ENCODE assay signal across 8 cellular contexts in genomic region chr4:18366762-18367358, GRCh38.
DNase-seq lines count a peak whose midpoint lies in the region; ATAC-seq and TF ChIP-seq lines count a peak whose summit lies in the region.

No MANE protein-coding gene starts in this region.

- ATAC-seq in GM18907 (IDR thresholded peaks at IDR 0.05; ENCODE audit: unreplicated experiment) (peak; percentile 95), HG03095 (IDR thresholded peaks at IDR 0.05; ENCODE audit: unreplicated experiment) (peak; percentile 93)

- no peak overlapping the region for H3K27ac ChIP-seq in parathyroid adenoma

- H3K9ac ChIP-seq in parathyroid adenoma = no peak overlapping the region

- no peaks in the 10 kb centered on the region for H3K27me3 ChIP-seq in parathyroid adenoma (ENCODE audit: control insufficient read depth, insufficient read depth, low read length)

- H3K4me2 ChIP-seq in parathyroid adenoma (ENCODE audit: low read length) = no peak overlapping the region

- peak; percentile 6 for DNase-seq in COLO668 (lab: John Stamatoyannopoulos, UW; ENCODE audit: unreplicated experiment)
- DNase-seq in NCI-H345 treated with DMSO at 0.1 percent for 48 hours (lab: John Stamatoyannopoulos, UW; ENCODE audit: unreplicated experiment) = peak; percentile 2
- DNase-seq in cerebellar cortex (ENCODE audit: low spot score) = peak; percentile 17
- no peak for DNase-seq in Ammon's horn (ENCODE audit: low spot score)
- no peak for DNase-seq in amygdala (lab: John Stamatoyannopoulos, UW)

- H3K4me3 ChIP-seq in parathyroid adenoma (ENCODE audit: low read depth, low read length) = no peak overlapping the region

- H3K36me3 ChIP-seq in parathyroid adenoma (ENCODE audit: control insufficient read depth, insufficient read depth, low read length) = no peaks in the 10 kb centered on the region

- no peaks in the 10 kb centered on the region for H3K9me3 ChIP-seq in parathyroid adenoma (ENCODE audit: control insufficient read depth, low read length)

- peak; percentile 41 for TF ChIP-seq CTCF in parathyroid adenoma (IDR thresholded peaks at IDR 0.05)

- H2AFZ ChIP-seq in parathyroid adenoma = no peak overlapping the region

- no peaks in the 10 kb centered on the region for H3K4me1 ChIP-seq in parathyroid adenoma

- H3K79me2 ChIP-seq in parathyroid adenoma = no peaks in the 10 kb centered on the region

Comparison
In these comparisons a context has a peak if more than half of its experiments do, and no peak if none do; other contexts are left out.
1. DNase-seq: peak in COLO668 (single experiment), NCI-H345 treated with DMSO at 0.1 percent for 48 hours (single experiment) and cerebellar cortex (single experiment); none in Ammon's horn (single experiment) and amygdala (0 of 56).